ENCODE assay signal across 11 cellular contexts in the genomic region with DNA sequence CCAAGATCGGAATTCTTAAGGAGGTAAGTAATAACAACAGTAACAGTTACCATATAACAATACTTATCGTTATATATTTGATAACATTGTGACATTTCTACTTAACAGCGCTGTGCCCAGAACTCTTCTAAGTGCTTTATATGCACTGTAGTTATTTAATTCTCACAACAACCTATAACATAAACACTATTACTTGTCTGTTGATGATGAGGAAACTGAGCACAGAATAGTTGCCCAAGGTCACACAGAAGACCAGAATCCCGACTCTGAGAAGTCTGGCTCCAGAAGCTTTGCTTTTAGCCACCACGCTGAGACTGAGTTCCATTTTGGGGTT. TPM values are rescaled to one million over a fixed set of nuclear protein-coding genes. Genes with fewer than 3 reads are reported as not detected.
A peak's percentile ranks its signal among the peaks of the same experiment; 100 is the strongest.
DNase-seq lines count a peak whose midpoint lies in the region; ATAC-seq and TF ChIP-seq lines count a peak whose summit lies in the region.
"Had no signal": no experiment of that assay in that cellular context is flagged by ENCODE, and none has a peak within 500 bp of the region (broad histone marks: within the 10 kb centered on the region; RNA-seq: fewer than 3 reads in every experiment).

No MANE protein-coding gene starts in this region.

- H3K4me2 ChIP-seq in OCI-LY7 (ENCODE audit: low read length), result peak overlapping the region; percentile 25

- no TSS peak for BruUV-seq in OCI-LY7 (replicated peaks; lab: Mats Ljungman, UMichigan)

- no peaks in the 10 kb centered on the region; the same call in 1 of the 2 replicates for H3K36me3 ChIP-seq in OCI-LY7 (ENCODE audit: insufficient read depth, low read length)
- H3K36me3 ChIP-seq in gastroesophageal sphincter, result no peaks in the 10 kb centered on the region
- no peaks in the 10 kb centered on the region for H3K36me3 ChIP-seq in thoracic aorta

- 2 to 4% methylated on average over 4 to 5 of the region's 5 CpGs for WGBS in gastroesophageal sphincter (ENCODE audit: low coverage in 1 of 2), 2 donors

- no peak overlapping the region for H3K4me3 ChIP-seq in OCI-LY7 (ENCODE audit: low read depth, low read length, poor library complexity, severe bottlenecking)
- H3K4me3 ChIP-seq in gastroesophageal sphincter, result peak overlapping the region in 1 of 2 donors; percentile 11
- H3K4me3 ChIP-seq in thoracic aorta, result peak overlapping the region; percentile 58

- no peaks in the 10 kb centered on the region for H3K36me3 Mint-ChIP-seq in activated CD4-positive, alpha-beta T cell treated with anti-CD3 and anti-CD28 coated beads, Interleukin-2, amount 10 ng/mL, durations not matched to agents 7 days and 5 days (ENCODE audit: low read depth)

- H3K4me3 Mint-ChIP-seq in activated CD4-positive, alpha-beta T cell treated with anti-CD3 and anti-CD28 coated beads, Interleukin-2, amount 10 ng/mL, durations not matched to agents 7 days and 5 days, result no peak overlapping the region
- H3K4me3 Mint-ChIP-seq: activated CD4-positive, alpha-beta T cell treated with anti-CD3 and anti-CD28 coated beads for 36 hours had no signal

- POLR2A ChIA-PET in activated CD4-positive, alpha-beta T cell treated with anti-CD3 and anti-CD28 coated beads, Interleukin-2, amount 10 ng/mL, durations not matched to agents 7 days and 5 days (lab: Charles Lee), result no interaction called here
- POLR2A ChIA-PET in OCI-LY7 (lab: Charles Lee), result interaction anchor here (0.6 to 1.2 kb wide), 4 partner anchors 11 to 284 kb away, joined by 3 to 5 read pairs (median 4); no protein-coding TSS in a partner anchor

- no peaks in the 10 kb centered on the region for H3K9me2 ChIP-seq in OCI-LY7 (ENCODE audit: insufficient read depth, low read length)

- H3K9me3 Mint-ChIP-seq in activated CD4-positive, alpha-beta T cell treated with anti-CD3 and anti-CD28 coated beads, Interleukin-2, amount 10 ng/mL, durations not matched to agents 7 days and 5 days, result no peaks in the 10 kb centered on the region
- H3K9me3 Mint-ChIP-seq: stimulated activated naive CD8-positive, alpha-beta T cell treated with anti-CD3 and anti-CD28 coated beads, Interleukin-15, amount 100 ng/mL, for 72 hours had no signal

- peak overlapping the region; percentile 54 for H3K27ac Mint-ChIP-seq in activated CD4-positive, alpha-beta T cell treated with anti-CD3 and anti-CD28 coated beads, Interleukin-2, amount 10 ng/mL, durations not matched to agents 7 days and 5 days

- TF ChIP-seq POLR2A in gastroesophageal sphincter (IDR thresholded peaks at IDR 0.05), result no peak

- H3K4me1 Mint-ChIP-seq in activated CD4-positive, alpha-beta T cell treated with anti-CD3 and anti-CD28 coated beads, Interleukin-2, amount 10 ng/mL, durations not matched to agents 7 days and 5 days, result peaks cover 42% of the 10 kb centered on the region

- intact Hi-C loops in OCI-LY7 (cut with micrococcal nuclease; ENCODE audit: unreplicated experiment), result loop anchor here (1.0 to 10.0 kb wide), 4 partner anchors 15 to 515 kb away; partner anchors contain the start of genes ENSA and MINDY1

- H3K4me1 ChIP-seq in OCI-LY7 (ENCODE audit: insufficient read depth, low read length, poor library complexity, severe bottlenecking), result peaks cover 44% of the 10 kb centered on the region
- H3K4me1 ChIP-seq in gastroesophageal sphincter, result peaks cover 0 to 60% (median 5%) of the 10 kb centered on the region in 3 donors
- peaks cover 16 to 43% of the 10 kb centered on the region in 2 donors for H3K4me1 ChIP-seq in thoracic aorta (ENCODE audit: control insufficient read depth in 1 of 2, low read depth in 2 of 2)

- no peak; the same call in none of the 2 replicates for TF ChIP-seq CTCF in OCI-LY7 (conservative IDR thresholded peaks at IDR 0.05; ENCODE audit: low read length)
- no peak for TF ChIP-seq CTCF in gastroesophageal sphincter (IDR thresholded peaks at IDR 0.05)
- TF ChIP-seq CTCF in thoracic aorta (IDR thresholded peaks at IDR 0.05), result no peak

- CTCF ChIA-PET in activated CD4-positive, alpha-beta T cell treated with anti-CD3 and anti-CD28 coated beads, Interleukin-2, amount 10 ng/mL, durations not matched to agents 7 days and 5 days (lab: Charles Lee), result interaction anchor here (0.8 to 7.9 kb wide), 10 partner anchors 9 to 419 kb away, joined by 3 to 61 read pairs (median 8); partner anchors contain the start of genes MINDY1 and TNFAIP8L2
- CTCF ChIA-PET in OCI-LY7 (lab: Charles Lee; ENCODE audit: unreplicated experiment), result no interaction called here

- ATAC-seq in gastroesophageal sphincter, result no peak
- ATAC-seq in thoracic aorta (ENCODE audit: insufficient number of reproducible peaks, low FRiP score, low read depth), result no peak
- ATAC-seq in HG02588 (IDR thresholded peaks at IDR 0.05; ENCODE audit: unreplicated experiment), result no peak

- peak overlapping the region; percentile 59; the same call in 1 of the 2 replicates for H2AFZ ChIP-seq in OCI-LY7 (ENCODE audit: low read length)

- H3K27me3 Mint-ChIP-seq in activated CD4-positive, alpha-beta T cell treated with anti-CD3 and anti-CD28 coated beads, Interleukin-2, amount 10 ng/mL, durations not matched to agents 7 days and 5 days, result no peaks in the 10 kb centered on the region
- H3K27me3 Mint-ChIP-seq: activated CD4-positive, alpha-beta T cell treated with anti-CD3 and anti-CD28 coated beads for 36 hours; stimulated activated naive CD8-positive, alpha-beta T cell treated with anti-CD3 and anti-CD28 coated beads, Interleukin-15, amount 100 ng/mL, for 72 hours had no signal

- H3K79me2 ChIP-seq in OCI-LY7 (ENCODE audit: insufficient read depth, low read depth, low read length), result no peaks in the 10 kb centered on the region

- H3K9me3 ChIP-seq in OCI-LY7 (ENCODE audit: low read length) (no peaks in the 10 kb centered on the region), gastroesophageal sphincter (no peaks in the 10 kb centered on the region), thoracic aorta (no peaks in the 10 kb centered on the region)

- TF ChIP-seq EP300 in gastroesophageal sphincter (IDR thresholded peaks at IDR 0.05), result no peak

- H4K20me1 ChIP-seq in OCI-LY7 (ENCODE audit: insufficient read depth, low read length), result no peaks in the 10 kb centered on the region

- H3K27ac ChIP-seq in OCI-LY7 (ENCODE audit: low read depth, low read length, poor library complexity, severe bottlenecking) (no peak overlapping the region), gastroesophageal sphincter (peak overlapping the region in 3 of 4 donors; percentile 45 to 95 (median 59)), thoracic aorta (peak overlapping the region; percentile 75 to 92)

- DNase-seq in activated CD4-positive, alpha-beta T cell treated with anti-CD3 and anti-CD28 coated beads, Interleukin-2, amount 10 ng/mL, durations not matched to agents 7 days and 5 days, result no peak
- no peak for DNase-seq in activated CD4-positive, alpha-beta T cell treated with anti-CD3 and anti-CD28 coated beads for 48 hours
- DNase-seq in OCI-LY7 (ENCODE audit: low spot score), result no peak
- DNase-seq in thoracic aorta (ENCODE audit: low spot score), result no peak
- DNase-seq in AG08396 (ENCODE audit: low spot score), result no peak
- DNase-seq in GF-D8 (lab: John Stamatoyannopoulos, UW), result no peak

- H3K27me3 ChIP-seq in gastroesophageal sphincter (no peaks in the 10 kb centered on the region), thoracic aorta (replicated peaks; ENCODE audit: insufficient read depth) (no peaks in the 10 kb centered on the region)

RNA-seq across cellular contexts. Expression of gene ANXA9, which starts 2.4 kb away (rescaled TPM):
- under 1 TPM in 1 of 2 experiments, not detected in 1; 0.10 TPM for total RNA-seq in activated CD4-positive, alpha-beta T cell treated with anti-CD3 and anti-CD28 coated beads, Interleukin-2, amount 10 ng/mL, durations not matched to agents 7 days and 5 days
- total RNA-seq in OCI-LY7 (2014; rRNA removed; shearing (Covaris generic)), result 0.67 and 1.1 TPM in 2 replicates
- 0.39 and 0.65 TPM in 2 replicates for total RNA-seq in OCI-LY7 (2022)
- total RNA-seq in gastroesophageal sphincter, result under 1 TPM in 1 of 4 donors, not detected in 3; 0.31 TPM
- not detected for total RNA-seq in thoracic aorta
- total RNA-seq: RPMI7951 had no signal

RNA-seq across cellular contexts. Expression of gene CERS2, which starts 5.1 kb away (rescaled TPM):
- 100 to 1,000 TPM; 173 to 192 TPM for total RNA-seq in activated CD4-positive, alpha-beta T cell treated with anti-CD3 and anti-CD28 coated beads, Interleukin-2, amount 10 ng/mL, durations not matched to agents 7 days and 5 days
- 50.9 and 64.7 TPM in 2 replicates for total RNA-seq in OCI-LY7 (2014; rRNA removed; shearing (Covaris generic))
- total RNA-seq in OCI-LY7 (2022) (92.8 and 96.6 TPM in 2 replicates), gastroesophageal sphincter (100 to 1,000 TPM in 3 of 4 donors, 10 to 100 TPM in 1; 98.3 to 142 (median 127) TPM), thoracic aorta (100 to 1,000 TPM; 102 to 122 TPM)

RNA-seq across cellular contexts. Expression of gene MINDY1, which starts 27.0 kb away (rescaled TPM):
- 10 to 100 TPM; 23.9 to 24.3 TPM for total RNA-seq in activated CD4-positive, alpha-beta T cell treated with anti-CD3 and anti-CD28 coated beads, Interleukin-2, amount 10 ng/mL, durations not matched to agents 7 days and 5 days
- total RNA-seq in OCI-LY7 (2014; rRNA removed; shearing (Covaris generic)), result 3.8 and 8.5 TPM in 2 replicates
- total RNA-seq in OCI-LY7 (2022), result 10.2 and 13.8 TPM in 2 replicates
- 10 to 100 TPM; 21.2 to 39.2 (median 33.2) TPM for total RNA-seq in gastroesophageal sphincter
- 10 to 100 TPM; 16.9 to 28.3 TPM for total RNA-seq in thoracic aorta

RNA-seq across cellular contexts. Expression of gene PRUNE1, which starts 28.6 kb away (rescaled TPM):
- 10 to 100 TPM; 18.8 to 19.1 TPM for total RNA-seq in activated CD4-positive, alpha-beta T cell treated with anti-CD3 and anti-CD28 coated beads, Interleukin-2, amount 10 ng/mL, durations not matched to agents 7 days and 5 days
- total RNA-seq in OCI-LY7 (2014; rRNA removed; shearing (Covaris generic)), result 15.4 and 18.8 TPM in 2 replicates
- 20.4 and 20.8 TPM in 2 replicates for total RNA-seq in OCI-LY7 (2022)
- total RNA-seq in gastroesophageal sphincter, result 10 to 100 TPM; 24.2 to 28.9 (median 26.7) TPM
- total RNA-seq in thoracic aorta, result 10 to 100 TPM; 16.5 to 21.3 TPM

RNA-seq across cellular contexts. Expression of gene SETDB1, which starts 53.5 kb away (rescaled TPM):
- 10 to 100 TPM; 51.1 to 58.1 TPM for total RNA-seq in activated CD4-positive, alpha-beta T cell treated with anti-CD3 and anti-CD28 coated beads, Interleukin-2, amount 10 ng/mL, durations not matched to agents 7 days and 5 days
- total RNA-seq in OCI-LY7 (2014; rRNA removed; shearing (Covaris generic)), result 42.3 and 66.8 TPM in 2 replicates
- total RNA-seq in OCI-LY7 (2022) (73.6 and 81.1 TPM in 2 replicates), gastroesophageal sphincter (10 to 100 TPM; 21.9 to 32.2 (median 28.7) TPM), thoracic aorta (10 to 100 TPM; 38.9 to 42.7 TPM)
